8 cellular contexts compared by ENCODE assay signal in the genomic region with DNA sequence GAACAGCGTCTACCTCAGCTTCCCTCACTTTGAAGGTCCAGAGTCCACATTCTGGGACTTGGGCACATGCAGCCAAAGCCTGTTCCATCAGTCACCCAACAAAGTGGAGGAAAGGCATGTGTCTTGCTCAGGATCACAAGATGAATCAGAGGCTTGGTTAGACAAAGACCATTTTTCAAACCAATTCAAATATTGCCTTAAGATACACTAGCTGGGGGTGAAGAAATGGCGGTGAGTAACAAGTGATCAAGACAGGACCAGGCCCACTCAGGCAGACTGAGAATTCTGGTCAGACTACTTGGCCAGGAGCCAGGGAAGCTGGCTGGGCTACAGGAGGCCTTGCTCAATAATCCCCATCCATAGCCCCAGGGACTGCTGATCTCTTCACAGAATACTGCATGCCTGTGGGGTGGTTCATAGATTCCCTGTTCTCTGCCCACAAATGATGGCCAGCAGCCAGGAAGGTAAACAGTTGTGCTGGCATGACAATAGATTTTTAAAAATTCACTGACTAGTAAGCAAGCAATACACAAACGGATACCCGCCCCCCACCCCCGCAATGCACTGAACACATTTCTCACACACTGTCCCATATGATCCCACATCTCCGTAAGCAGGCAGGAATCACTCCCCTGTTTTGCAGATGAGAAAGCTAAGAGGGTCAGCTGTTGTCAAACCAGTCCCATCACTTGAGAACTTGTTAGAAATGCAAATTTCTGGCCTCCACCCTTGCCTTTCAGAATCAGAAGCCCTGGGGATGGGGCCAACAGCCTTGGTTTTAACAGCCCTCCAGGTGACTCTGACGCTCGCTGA. TPM values are rescaled to one million over a fixed set of nuclear protein-coding genes. Genes with fewer than 3 reads are reported as not detected.
DNase-seq lines count a peak whose midpoint lies in the region; TF ChIP-seq lines count a peak whose summit lies in the region.
"Had no signal": no experiment of that assay in that cellular context is flagged by ENCODE, and none has a peak within 500 bp of the region (broad histone marks: within the 10 kb centered on the region; RNA-seq: fewer than 3 reads in every experiment).

No MANE protein-coding gene starts in this region.

- H3K4me1 ChIP-seq in PC-9 (replicated peaks; ENCODE audit: insufficient read depth) (peaks cover 45% of the 10 kb centered on the region), ovary (ENCODE audit: insufficient read depth) (peaks cover 6% of the 10 kb centered on the region)

- TF ChIP-seq POLR2A in ovary (IDR thresholded peaks at IDR 0.05) = no peak

- peak overlapping the region; percentile 72 for H3K27ac ChIP-seq in PC-9
- H3K27ac ChIP-seq in ovary = no peak overlapping the region
- H3K27ac ChIP-seq: neutrophil had no signal

- H3K9me2 ChIP-seq in PC-9 (ENCODE audit: insufficient read depth) = no peaks in the 10 kb centered on the region

- H3F3A ChIP-seq in PC-9 (ENCODE audit: insufficient read depth, low read depth) = peaks cover 42% of the 10 kb centered on the region

- H3K4me1 Mint-ChIP-seq in activated naive CD4-positive, alpha-beta T cell treated with anti-CD3 and anti-CD28 coated beads for 36 hours (ENCODE audit: low read depth) = no peaks in the 10 kb centered on the region

- no peak overlapping the region for H3K27ac Mint-ChIP-seq in activated naive CD4-positive, alpha-beta T cell treated with anti-CD3 and anti-CD28 coated beads for 36 hours

- H3K27me3 ChIP-seq in PC-9 (ENCODE audit: insufficient read depth, low read depth) = no peaks in the 10 kb centered on the region
- H3K27me3 ChIP-seq in ovary = no peaks in the 10 kb centered on the region
- H3K27me3 ChIP-seq: neutrophil had no signal

- intact Hi-C loops in PC-9 (cut with micrococcal nuclease; ENCODE audit: unreplicated experiment) (loop anchor here (1.0 to 5.0 kb wide), 5 partner anchors 27 to 296 kb away; a partner anchor contains a TSS), ovary (cut with DNase I) (no loop called here)
- intact Hi-C loops in activated naive CD4-positive, alpha-beta T cell treated with anti-CD3 and anti-CD28 coated beads for 36 hours (cut with micrococcal nuclease) = no loop called here

- no peak overlapping the region for H2AFZ ChIP-seq in PC-9

- H3K9me3 Mint-ChIP-seq in activated naive CD4-positive, alpha-beta T cell treated with anti-CD3 and anti-CD28 coated beads for 36 hours = no peaks in the 10 kb centered on the region

- no peak overlapping the region for H3K4me3 ChIP-seq in PC-9
- H3K4me3 ChIP-seq in ovary = no peak overlapping the region

- 66 to 80% (median 76%) methylated on average over 8 of the region's 8 CpGs for WGBS in ovary, 3 donors

- peaks cover 33% of the 10 kb centered on the region for H3K79me2 ChIP-seq in PC-9 (ENCODE audit: low read depth)

- H3K36me3 Mint-ChIP-seq in activated naive CD4-positive, alpha-beta T cell treated with anti-CD3 and anti-CD28 coated beads for 36 hours (ENCODE audit: low read depth) = peaks cover 4% of the 10 kb centered on the region

- TF ChIP-seq CTCF in PC-9 (conservative IDR thresholded peaks at IDR 0.05) (no peak), ovary (IDR thresholded peaks at IDR 0.05) (no peak)

- peaks cover 25% of the 10 kb centered on the region; the same call in 1 of the 2 replicates for H3K36me3 ChIP-seq in PC-9 (ENCODE audit: low read depth)
- no peaks in the 10 kb centered on the region for H3K36me3 ChIP-seq in ovary
- H3K36me3 ChIP-seq: neutrophil had no signal

- H3K9me3 ChIP-seq in PC-9 (ENCODE audit: insufficient read depth, low read depth) = no peaks in the 10 kb centered on the region
- no peaks in the 10 kb centered on the region for H3K9me3 ChIP-seq in ovary
- H3K9me3 ChIP-seq: neutrophil had no signal

- H3K4me2 ChIP-seq in PC-9 = peak overlapping the region; percentile 52

- no peaks in the 10 kb centered on the region for H3K27me3 Mint-ChIP-seq in activated naive CD4-positive, alpha-beta T cell treated with anti-CD3 and anti-CD28 coated beads for 36 hours (ENCODE audit: low read depth)

- POLR2A ChIA-PET in PC-9 (lab: Charles Lee; ENCODE audit: unreplicated experiment) = interaction anchor here (0.6 to 1.0 kb wide), 5 partner anchors 27 to 1957 kb away, joined by 3 to 6 read pairs (median 4); a partner anchor contains a TSS

- H3K4me3 Mint-ChIP-seq in activated naive CD4-positive, alpha-beta T cell treated with anti-CD3 and anti-CD28 coated beads for 36 hours = no peak overlapping the region

- peaks cover 20% of the 10 kb centered on the region; the same call in 1 of the 2 replicates for H4K20me1 ChIP-seq in PC-9 (ENCODE audit: insufficient read depth)

- CTCF ChIA-PET in PC-9 (lab: Charles Lee) = no interaction called here
- CTCF ChIA-PET in activated naive CD4-positive, alpha-beta T cell treated with anti-CD3 and anti-CD28 coated beads for 36 hours (lab: Charles Lee) = no interaction called here

- BruUV-seq in PC-9 (replicated peaks; lab: Mats Ljungman, UMichigan) = no TSS peak

- DNase-seq in HS-5 (ENCODE audit: low read depth) = peak; percentile 100
- peak; percentile 99 for DNase-seq in PC-9
- DNase-seq in fibroblast of gingiva (ENCODE audit: low read depth) = peak; percentile 100
- peak; percentile 71 to 88 (median 75) for DNase-seq in ovary
- no peak for DNase-seq in SK-N-DZ (ENCODE audit: low spot score)
- DNase-seq in effector CD4-positive, alpha-beta T cell = no peak
- DNase-seq in activated naive CD4-positive, alpha-beta T cell treated with anti-CD3 and anti-CD28 coated beads for 36 hours = no peak

- TF ChIP-seq EP300 in ovary (IDR thresholded peaks at IDR 0.05) = no peak

RNA-seq across cellular contexts. Expression of a gene that starts 27.2 kb away (rescaled TPM):
- 120 and 133 TPM in 2 replicates for total RNA-seq in PC-9 (2021)
- total RNA-seq in ovary = 10 to 100 TPM; 41.7 to 67.0 (median 52.4) TPM
- 10 to 100 TPM; 35.4 to 39.0 TPM for polyA plus RNA-seq in ovary
- polyA plus RNA-seq in SK-N-DZ (2014; cell fraction: cytosol; rRNA removed) = 82.3 and 83.8 TPM in 2 replicates
- 48.0 and 48.5 TPM in 2 replicates for polyA plus RNA-seq in SK-N-DZ (2014; cell fraction: nucleus; rRNA removed)
- total RNA-seq in activated naive CD4-positive, alpha-beta T cell treated with anti-CD3 and anti-CD28 coated beads for 36 hours = 10 to 100 TPM; 42.4 to 43.0 TPM

Comparison
In these comparisons a context has a peak if more than half of its experiments do, and no peak if none do; other contexts are left out.
1. DNase-seq: peak in HS-5 (single experiment), PC-9 (2 of 2), fibroblast of gingiva (single experiment) and ovary (5 of 5); none in SK-N-DZ (single experiment), effector CD4-positive, alpha-beta T cell (single experiment) and activated naive CD4-positive, alpha-beta T cell treated with anti-CD3 and anti-CD28 coated beads for 36 hours (single experiment).